In the genomic region with DNA sequence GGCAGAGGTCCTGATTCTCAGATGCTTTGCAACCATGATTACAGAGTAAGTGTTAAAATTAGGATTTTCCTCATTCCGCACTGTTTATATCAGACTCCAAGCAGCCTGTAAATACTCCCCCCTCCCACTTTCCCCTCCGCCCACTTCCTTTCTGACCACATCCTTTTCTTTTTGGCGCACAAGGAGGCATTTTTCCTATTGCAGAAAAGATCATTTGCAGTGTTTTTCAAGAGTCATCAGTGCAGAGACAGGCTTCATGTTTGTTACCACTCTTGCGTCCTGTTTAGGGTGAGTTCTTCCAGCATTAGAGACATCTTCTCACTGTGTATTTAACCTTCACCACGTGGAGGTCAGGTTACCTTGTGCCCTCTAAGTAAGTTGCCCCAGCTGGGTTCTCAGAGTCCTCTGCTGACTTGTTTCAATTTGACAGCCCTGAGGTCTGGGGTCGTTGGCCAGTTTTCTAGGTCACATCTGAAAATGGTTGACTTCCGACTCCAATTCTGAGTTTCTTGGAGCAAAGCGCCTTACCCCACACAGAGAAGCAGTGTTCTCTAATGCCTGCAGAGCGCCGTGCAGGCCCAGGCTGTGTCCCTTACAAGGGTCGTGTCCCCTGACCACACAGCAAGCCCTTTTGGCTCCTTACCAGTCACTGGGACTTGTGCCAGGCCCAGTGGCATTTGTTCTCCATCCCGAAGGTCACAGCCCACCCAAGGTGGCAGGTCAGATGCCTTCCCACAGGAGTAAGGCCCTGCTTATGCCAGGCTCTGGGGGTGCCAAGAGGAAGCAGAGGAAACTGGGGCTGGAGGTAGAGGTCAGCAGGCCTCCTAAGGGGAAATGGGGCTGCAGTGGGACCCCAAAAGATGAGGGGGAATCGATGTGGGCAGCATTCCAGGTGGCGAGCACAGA, we compare ENCODE assay signal across 14 cellular contexts.
DNase-seq lines count a peak whose midpoint lies in the region; ATAC-seq and TF ChIP-seq lines count a peak whose summit lies in the region.
"Had no signal": no experiment of that assay in that cellular context is flagged by ENCODE, and none has a peak within 500 bp of the region (broad histone marks: within the 10 kb centered on the region; RNA-seq: fewer than 3 reads in every experiment).

No MANE protein-coding gene starts in this region.

- no peak for TF ChIP-seq POLR2A in breast epithelium (IDR thresholded peaks at IDR 0.05)
- no peak for TF ChIP-seq POLR2A in body of pancreas (IDR thresholded peaks at IDR 0.05)

- no peaks in the 10 kb centered on the region for H3K9me2 ChIP-seq in PC-9 (ENCODE audit: insufficient read depth)

- no peaks in the 10 kb centered on the region for H3K9me3 Mint-ChIP-seq in stimulated activated naive CD8-positive, alpha-beta T cell treated with anti-CD3 and anti-CD28 coated beads, Interleukin-15, amount 100 ng/mL, for 72 hours

- peaks cover 8% of the 10 kb centered on the region for H3K27me3 Mint-ChIP-seq in stimulated activated naive CD8-positive, alpha-beta T cell treated with anti-CD3 and anti-CD28 coated beads, Interleukin-15, amount 100 ng/mL, for 72 hours

- H3K9ac ChIP-seq in mammary epithelial cell (ENCODE audit: insufficient read depth, low read length) = no peak overlapping the region

- H3F3A ChIP-seq in PC-9 (ENCODE audit: insufficient read depth, low read depth) = no peaks in the 10 kb centered on the region

- CTCF ChIA-PET in mammary epithelial cell (lab: Charles Lee; ENCODE audit: low non-redundant PET) = no interaction called here
- CTCF ChIA-PET in PC-9 (lab: Charles Lee) = no interaction called here

- H3K4me1 ChIP-seq in breast epithelium = no peaks in the 10 kb centered on the region
- no peaks in the 10 kb centered on the region for H3K4me1 ChIP-seq in mammary epithelial cell (ENCODE audit: insufficient read depth, low read length)
- no peaks in the 10 kb centered on the region for H3K4me1 ChIP-seq in body of pancreas
- no peaks in the 10 kb centered on the region for H3K4me1 ChIP-seq in PC-9 (replicated peaks; ENCODE audit: insufficient read depth)

- H3K9me3 ChIP-seq in breast epithelium (no peaks in the 10 kb centered on the region), mammary epithelial cell (replicated peaks; ENCODE audit: insufficient read depth, low read length) (no peaks in the 10 kb centered on the region), body of pancreas (no peaks in the 10 kb centered on the region), PC-9 (ENCODE audit: insufficient read depth, low read depth) (no peaks in the 10 kb centered on the region)

- BruUV-seq in mammary epithelial cell (replicated peaks; lab: Mats Ljungman, UMichigan) (no TSS peak), PC-9 (replicated peaks; lab: Mats Ljungman, UMichigan) (no TSS peak)

- H3K4me1 Mint-ChIP-seq in stimulated activated naive CD8-positive, alpha-beta T cell treated with anti-CD3 and anti-CD28 coated beads, Interleukin-15, amount 100 ng/mL, for 72 hours = peaks cover 19% of the 10 kb centered on the region
- H3K4me1 Mint-ChIP-seq: memory B cell had no signal

- H4K20me1 ChIP-seq in mammary epithelial cell (ENCODE audit: insufficient read depth, low read length) (no peaks in the 10 kb centered on the region), PC-9 (ENCODE audit: insufficient read depth) (no peaks in the 10 kb centered on the region)

- dilution Hi-C loops in mammary epithelial cell (cut with HindIII; ENCODE audit: low sequenced_read_pairs) = no loop called here

- peak overlapping the region in 2 of 3 donors; percentile 26 to 27 for H3K4me3 ChIP-seq in breast epithelium
- no peak overlapping the region for H3K4me3 ChIP-seq in mammary epithelial cell (replicated peaks in 1 of 3; ENCODE audit: insufficient read depth in 1 of 3, low read depth in 2 of 3, low read length in 3 of 3)
- H3K4me3 ChIP-seq in body of pancreas = no peak overlapping the region
- no peak overlapping the region for H3K4me3 ChIP-seq in PC-9

- H3K4me3 Mint-ChIP-seq in stimulated activated naive CD8-positive, alpha-beta T cell treated with anti-CD3 and anti-CD28 coated beads, Interleukin-15, amount 100 ng/mL, for 72 hours = peak overlapping the region in 1 of 2 donors; percentile 16
- H3K4me3 Mint-ChIP-seq: memory B cell had no signal

- no peaks in the 10 kb centered on the region for H3K36me3 ChIP-seq in breast epithelium
- H3K36me3 ChIP-seq in mammary epithelial cell (ENCODE audit: insufficient read depth, low read length) = no peaks in the 10 kb centered on the region
- H3K36me3 ChIP-seq in body of pancreas (replicated peaks in 1 of 2; ENCODE audit: insufficient read depth in 1 of 2, low read depth in 2 of 2) = no peaks in the 10 kb centered on the region
- no peaks in the 10 kb centered on the region for H3K36me3 ChIP-seq in PC-9 (ENCODE audit: low read depth)

- in situ Hi-C loops in mammary epithelial cell (cut with MboI; ENCODE audit: low sequenced_read_pairs in 2 of 2) = no loop called here
- in situ Hi-C loops in G401 (cut with HindIII; ENCODE audit: low sequenced_read_pairs) = no loop called here

- DNase-seq in breast epithelium (ENCODE audit: low spot score in 2 of 2) (peak in 1 of 2 donors; percentile 25), mammary epithelial cell (no peak), MV-4-11 (lab: John Stamatoyannopoulos, UW) (peak; percentile 18), body of pancreas (no peak), NCI-H1436 treated with DMSO at 0.1 percent for 48 hours (lab: John Stamatoyannopoulos, UW) (no peak), G401 (ENCODE audit: low spot score) (no peak), PC-9 (no peak)
- DNase-seq in stimulated activated naive CD8-positive, alpha-beta T cell treated with anti-CD3 and anti-CD28 coated beads, Interleukin-15, amount 100 ng/mL, for 72 hours = no peak
- DNase-seq: activated naive CD4-positive, alpha-beta T cell; DMS153; SW 1271 had no signal

- no peak overlapping the region for H2AFZ ChIP-seq in mammary epithelial cell (ENCODE audit: low read depth, low read length)
- no peak overlapping the region for H2AFZ ChIP-seq in PC-9

- no peaks in the 10 kb centered on the region for H3K79me2 ChIP-seq in mammary epithelial cell (ENCODE audit: insufficient read depth, low read length)
- no peaks in the 10 kb centered on the region for H3K79me2 ChIP-seq in PC-9 (ENCODE audit: low read depth)

- H3K27ac ChIP-seq in breast epithelium (peak overlapping the region; percentile 35 to 80), mammary epithelial cell (ENCODE audit: insufficient read depth, low read depth, low read length) (no peak overlapping the region), body of pancreas (no peak overlapping the region), PC-9 (no peak overlapping the region)
- H3K27ac ChIP-seq: HL-60 had no signal

- 48% methylated on average over 13 of the region's 14 CpGs for WGBS in mammary epithelial cell (ENCODE audit: low coverage, missing lambda C conversion rate)
- WGBS in body of pancreas, 2 donors = 66 to 67% methylated on average over 9 to 14 of the region's 14 CpGs

- ATAC-seq in body of pancreas = peak; percentile 12
- no peak for ATAC-seq in stimulated activated naive CD8-positive, alpha-beta T cell treated with anti-CD3 and anti-CD28 coated beads, Interleukin-15, amount 100 ng/mL, for 72 hours
- ATAC-seq: esophagus mucosa had no signal

- TF ChIP-seq CTCF in breast epithelium (IDR thresholded peaks at IDR 0.05) (no peak), mammary epithelial cell (conservative IDR thresholded peaks at IDR 0.05 in 1 of 2, IDR thresholded peaks at IDR 0.05 in 1 of 2; ENCODE audit: extremely low read depth in 1 of 2, insufficient read depth in 1 of 2, low read depth in 1 of 2, low read length in 2 of 2) (no peak), body of pancreas (IDR thresholded peaks at IDR 0.05) (no peak), PC-9 (conservative IDR thresholded peaks at IDR 0.05) (no peak)

- intact Hi-C loops in breast epithelium (cut with DNase I; ENCODE audit: low total_unique reads) = no loop called here
- intact Hi-C loops in mammary epithelial cell (cut with micrococcal nuclease) = no loop called here
- intact Hi-C loops in body of pancreas (cut with DNase I) = no loop called here
- intact Hi-C loops in PC-9 (cut with micrococcal nuclease; ENCODE audit: unreplicated experiment) = no loop called here

- POLR2A ChIA-PET in PC-9 (lab: Charles Lee; ENCODE audit: unreplicated experiment) = no interaction called here

- H3K27ac Mint-ChIP-seq in stimulated activated naive CD8-positive, alpha-beta T cell treated with anti-CD3 and anti-CD28 coated beads, Interleukin-15, amount 100 ng/mL, for 72 hours = peak overlapping the region; percentile 22 to 31
- H3K27ac Mint-ChIP-seq: memory B cell had no signal

- H3K4me2 ChIP-seq in mammary epithelial cell (ENCODE audit: insufficient read depth, low read depth, low read length) = no peak overlapping the region
- H3K4me2 ChIP-seq in PC-9 = no peak overlapping the region

- no peaks in the 10 kb centered on the region for H3K27me3 ChIP-seq in breast epithelium
- H3K27me3 ChIP-seq in mammary epithelial cell (ENCODE audit: insufficient read depth, low read length) = no peaks in the 10 kb centered on the region
- H3K27me3 ChIP-seq in body of pancreas = no peaks in the 10 kb centered on the region
- no peaks in the 10 kb centered on the region; the same call in 1 of the 2 replicates for H3K27me3 ChIP-seq in PC-9 (ENCODE audit: insufficient read depth, low read depth)

Comparison
In these comparisons a context has a peak if more than half of its experiments do, and no peak if none do; other contexts are left out.
1. H3K27ac ChIP-seq: peak in breast epithelium (2 of 2); none in mammary epithelial cell (single experiment), body of pancreas (0 of 4) and PC-9 (single experiment).
2. H3K4me3 ChIP-seq: peak in breast epithelium (2 of 3); none in mammary epithelial cell (0 of 3), body of pancreas (0 of 2) and PC-9 (single experiment).